Comparison of ENCODE assay signal across 26 cellular contexts in the genomic region with DNA sequence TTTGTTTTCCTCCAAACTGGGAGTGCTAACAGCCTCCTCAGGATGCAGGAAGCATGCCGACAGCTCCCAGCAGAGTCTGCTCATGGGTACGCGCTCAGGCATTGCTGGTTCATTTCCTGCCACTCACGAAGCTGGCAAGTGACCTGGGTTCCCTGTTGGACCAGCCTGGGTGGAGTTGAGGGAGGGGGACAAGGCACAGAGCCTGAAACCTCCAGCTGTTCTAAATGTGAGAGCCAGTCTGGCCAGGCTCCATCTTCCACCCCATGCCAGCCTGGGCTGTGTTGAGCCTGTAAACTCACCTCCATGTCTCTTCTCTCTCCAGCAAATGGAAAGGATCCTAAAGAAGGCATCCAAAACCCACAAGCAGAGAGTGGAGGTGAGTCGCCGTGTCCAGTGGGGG. TPM values are rescaled to one million over a fixed set of nuclear protein-coding genes. Genes with fewer than 3 reads are reported as not detected.
A peak's percentile ranks its signal among the peaks of the same experiment; 100 is the strongest.
DNase-seq lines count a peak whose midpoint lies in the region; ATAC-seq and TF ChIP-seq lines count a peak whose summit lies in the region.
"Had no signal": no experiment of that assay in that cellular context is flagged by ENCODE, and none has a peak within 500 bp of the region (broad histone marks: within the 10 kb centered on the region; RNA-seq: fewer than 3 reads in every experiment).

No MANE protein-coding gene starts in this region.

- no peak overlapping the region for H2AFZ ChIP-seq in neuronal stem cell (ENCODE audit: low read length)
- no peak overlapping the region for H2AFZ ChIP-seq in mammary epithelial cell (ENCODE audit: low read depth, low read length)

- H2BK12ac ChIP-seq in neuronal stem cell (ENCODE audit: low read length): no peak overlapping the region

- no peak overlapping the region for H2BK15ac ChIP-seq in neuronal stem cell (ENCODE audit: low read length)

- peak overlapping the region; percentile 40 for H3K23ac ChIP-seq in neuronal stem cell (ENCODE audit: low read depth, low read length, poor library complexity)

- peaks cover 35% of the 10 kb centered on the region for H3K79me2 ChIP-seq in mammary epithelial cell (ENCODE audit: insufficient read depth, low read length)

- H3K4me3 Mint-ChIP-seq in activated CD4-positive, alpha-beta T cell treated with anti-CD3 and anti-CD28 coated beads, Interleukin-2, amount 10 ng/mL, durations not matched to agents 24 days and 14 days: no peak overlapping the region
- H3K4me3 Mint-ChIP-seq: CD8-positive, alpha-beta T cell had no signal

- no peak overlapping the region for H3K9ac ChIP-seq in neuronal stem cell (ENCODE audit: low read depth, low read length, poor library complexity)
- H3K9ac ChIP-seq in mammary epithelial cell (ENCODE audit: insufficient read depth, low read length): no peak overlapping the region

- no peak for TF ChIP-seq CTCF in mammary epithelial cell (conservative IDR thresholded peaks at IDR 0.05 in 1 of 2, IDR thresholded peaks at IDR 0.05 in 1 of 2; ENCODE audit: extremely low read depth in 1 of 2, insufficient read depth in 1 of 2, low read depth in 1 of 2, low read length in 2 of 2)

- H3K18ac ChIP-seq in neuronal stem cell (ENCODE audit: low read length): no peak overlapping the region

- no peaks in the 10 kb centered on the region for H3K9me3 Mint-ChIP-seq in activated CD4-positive, alpha-beta T cell treated with anti-CD3 and anti-CD28 coated beads, Interleukin-2, amount 10 ng/mL, durations not matched to agents 24 days and 14 days
- H3K9me3 Mint-ChIP-seq: CD8-positive, alpha-beta T cell had no signal

- dilution Hi-C loops in mammary epithelial cell (cut with HindIII; ENCODE audit: low sequenced_read_pairs): loop anchor here (10.0 kb wide), 1 partner anchor 65 kb away; no protein-coding TSS in a partner anchor

- H3K27me3 ChIP-seq in neuronal stem cell (ENCODE audit: control insufficient read depth in 3 of 3, insufficient read depth in 3 of 3, low read depth in 1 of 3, low read length in 3 of 3) (no peaks in the 10 kb centered on the region), mammary epithelial cell (ENCODE audit: insufficient read depth, low read length) (no peaks in the 10 kb centered on the region)
- H3K27me3 ChIP-seq: BLaER1 treated with 17β-estradiol and CSF1 and Interleukin-3, amounts not matched to agents 10 nM and 100 nM; Peyer's patch had no signal

- no peak for DNase-seq in activated CD4-positive, alpha-beta T cell treated with anti-CD3 and anti-CD28 coated beads, Interleukin-2, amount 10 ng/mL, durations not matched to agents 24 days and 14 days
- DNase-seq in activated CD4-positive, alpha-beta T cell treated with anti-CD3 and anti-CD28 coated beads for 1 hour: no peak
- DNase-seq in left ventricle myocardium superior (no peak), left cardiac atrium (no peak), neuronal stem cell (ENCODE audit: low spot score) (no peak), 8988T (no peak), mammary epithelial cell (no peak)
- DNase-seq: Calu3; CD8-positive, alpha-beta T cell; DMS153; GOT3; HCEC 1CT; Kasumi-1; NCI-H1417; NCI-H1694 treated with DMSO at 0.1 percent for 48 hours; NCI-H2081 treated with DMSO at 0.1 percent for 48 hours; NCI-H2171 treated with DMSO at 0.1 percent for 48 hours; NCI-H524 treated with DMSO at 0.1 percent for 48 hours; NCI-H82; Peyer's patch had no signal

- H3K4me1 ChIP-seq in neuronal stem cell (ENCODE audit: control insufficient read depth in 2 of 2, insufficient read depth in 1 of 2, low read depth in 1 of 2, low read length in 2 of 2): no peaks in the 10 kb centered on the region
- H3K4me1 ChIP-seq in mammary epithelial cell (ENCODE audit: insufficient read depth, low read length): no peaks in the 10 kb centered on the region

- WGBS in neuronal stem cell (ENCODE audit: extremely low coverage in 2 of 2, insufficient read length in 2 of 2, insufficient replicate concordance in 1 of 2), 2 donors: no CpG with 5 or more reads among the region's 6 CpGs
- 92% methylated on average over 6 of the region's 6 CpGs for WGBS in mammary epithelial cell (ENCODE audit: low coverage, missing lambda C conversion rate)

- CTCF ChIA-PET in mammary epithelial cell (lab: Charles Lee; ENCODE audit: low non-redundant PET): no interaction called here

- no peak overlapping the region for H4K91ac ChIP-seq in neuronal stem cell (ENCODE audit: low read depth, low read length, poor library complexity)

- H3K4me1 Mint-ChIP-seq in activated CD4-positive, alpha-beta T cell treated with anti-CD3 and anti-CD28 coated beads, Interleukin-2, amount 10 ng/mL, durations not matched to agents 24 days and 14 days: peaks cover 17% of the 10 kb centered on the region

- no TSS peak for BruUV-seq in mammary epithelial cell (replicated peaks; lab: Mats Ljungman, UMichigan)

- no peak overlapping the region for H2BK5ac ChIP-seq in neuronal stem cell (ENCODE audit: low read length)

- H3K9me3 ChIP-seq in neuronal stem cell (replicated peaks in 1 of 2; ENCODE audit: control insufficient read depth in 2 of 2, insufficient read depth in 1 of 2, low read depth in 1 of 2, low read length in 2 of 2): peaks cover 0 to 2% of the 10 kb centered on the region in 2 donors
- no peaks in the 10 kb centered on the region for H3K9me3 ChIP-seq in mammary epithelial cell (replicated peaks; ENCODE audit: insufficient read depth, low read length)
- H3K9me3 ChIP-seq: BLaER1 treated with 17β-estradiol and CSF1 and Interleukin-3, amounts not matched to agents 10 nM and 100 nM; Peyer's patch had no signal

- H3K27ac ChIP-seq in neuronal stem cell (replicated peaks; ENCODE audit: low read length) (no peak overlapping the region), mammary epithelial cell (ENCODE audit: insufficient read depth, low read depth, low read length) (no peak overlapping the region)
- H3K27ac ChIP-seq: 22Rv1; BLaER1 treated with 17β-estradiol and CSF1 and Interleukin-3, amounts not matched to agents 10 nM and 100 nM; Peyer's patch had no signal

- no peak overlapping the region for H3K4ac ChIP-seq in neuronal stem cell (ENCODE audit: low read length)

- H3K4me3 ChIP-seq in neuronal stem cell (ENCODE audit: low read length in 2 of 2) (peak overlapping the region in 1 of 2 donors; percentile 21), mammary epithelial cell (replicated peaks in 1 of 3; ENCODE audit: insufficient read depth in 1 of 3, low read depth in 2 of 3, low read length in 3 of 3) (no peak overlapping the region)
- H3K4me3 ChIP-seq: BLaER1 treated with 17β-estradiol and CSF1 and Interleukin-3, amounts not matched to agents 10 nM and 100 nM; Peyer's patch had no signal

- H3K36me3 Mint-ChIP-seq in activated CD4-positive, alpha-beta T cell treated with anti-CD3 and anti-CD28 coated beads, Interleukin-2, amount 10 ng/mL, durations not matched to agents 24 days and 14 days (ENCODE audit: low read depth): peaks cover 52% of the 10 kb centered on the region

- ATAC-seq in left ventricle myocardium superior (peak; percentile 9), left cardiac atrium (no peak), GM21576 (IDR thresholded peaks at IDR 0.05; ENCODE audit: unreplicated experiment) (no peak)
- ATAC-seq: CD8-positive, alpha-beta T cell had no signal

- H3K36me3 ChIP-seq in neuronal stem cell (replicated peaks in 1 of 2; ENCODE audit: control insufficient read depth in 2 of 2, insufficient read depth in 2 of 2, low read length in 2 of 2): peaks cover 40 to 61% of the 10 kb centered on the region in 2 donors
- H3K36me3 ChIP-seq in mammary epithelial cell (ENCODE audit: insufficient read depth, low read length): peaks cover 20% of the 10 kb centered on the region

- H3K14ac ChIP-seq in neuronal stem cell (ENCODE audit: low read length): no peak overlapping the region

- H4K8ac ChIP-seq in neuronal stem cell (ENCODE audit: low read depth, low read length): no peak overlapping the region

- H3K27ac Mint-ChIP-seq in activated CD4-positive, alpha-beta T cell treated with anti-CD3 and anti-CD28 coated beads, Interleukin-2, amount 10 ng/mL, durations not matched to agents 24 days and 14 days: peak overlapping the region; percentile 56
- H3K27ac Mint-ChIP-seq: CD8-positive, alpha-beta T cell had no signal

- no peaks in the 10 kb centered on the region for H3K27me3 Mint-ChIP-seq in activated CD4-positive, alpha-beta T cell treated with anti-CD3 and anti-CD28 coated beads, Interleukin-2, amount 10 ng/mL, durations not matched to agents 24 days and 14 days

- in situ Hi-C loops in mammary epithelial cell (cut with MboI; ENCODE audit: low sequenced_read_pairs in 2 of 2): loop anchor here in 1 of 2 donors (25.0 kb wide), 2 partner anchors 378 to 553 kb away; partner anchors contain the start of genes CYP4F3 and OR10H1

- intact Hi-C loops in activated CD4-positive, alpha-beta T cell treated with anti-CD3 and anti-CD28 coated beads, Interleukin-2, amount 10 ng/mL, durations not matched to agents 24 days and 14 days (cut with micrococcal nuclease): no loop called here
- intact Hi-C loops in left ventricle myocardium superior (cut with micrococcal nuclease): no loop called here
- intact Hi-C loops in left cardiac atrium (cut with DNase I): no loop called here
- intact Hi-C loops in mammary epithelial cell (cut with micrococcal nuclease): no loop called here

- no peak overlapping the region for H2AK5ac ChIP-seq in neuronal stem cell (ENCODE audit: low read depth, low read length)

- no peak overlapping the region for H2BK120ac ChIP-seq in neuronal stem cell (ENCODE audit: low read depth, low read length)

- H3K4me2 ChIP-seq in neuronal stem cell (ENCODE audit: insufficient read depth, low read length, poor library complexity, severe bottlenecking): no peak overlapping the region
- H3K4me2 ChIP-seq in mammary epithelial cell (ENCODE audit: insufficient read depth, low read depth, low read length): no peak overlapping the region
- H3K4me2 ChIP-seq: BLaER1 treated with 17β-estradiol and CSF1 and Interleukin-3, amounts not matched to agents 10 nM and 100 nM had no signal

- no peaks in the 10 kb centered on the region for H4K20me1 ChIP-seq in mammary epithelial cell (ENCODE audit: insufficient read depth, low read length)

- peaks cover 7% of the 10 kb centered on the region for H3K79me1 ChIP-seq in neuronal stem cell (ENCODE audit: low read depth, low read length)

RNA-seq across cellular contexts. Expression of gene FAM32A, which starts 5.0 kb away (rescaled TPM):
- 59.2 and 65.2 TPM in 2 replicates for total RNA-seq in activated CD4-positive, alpha-beta T cell treated with anti-CD3 and anti-CD28 coated beads, Interleukin-2, amount 10 ng/mL, durations not matched to agents 24 days and 14 days
- total RNA-seq in left ventricle myocardium superior: 38.8 TPM
- 10 to 100 TPM; 41.3 to 44.1 TPM for total RNA-seq in left cardiac atrium
- polyA plus RNA-seq in neuronal stem cell (2013, experiment 1 of 2): 87.0 TPM
- polyA plus RNA-seq in neuronal stem cell (2013, experiment 2 of 2): 83.2 TPM
- total RNA-seq in mammary epithelial cell: 10 to 100 TPM; 57.3 to 59.5 TPM
- polyA plus RNA-seq in mammary epithelial cell: 90.5 TPM
- polyA minus RNA-seq in mammary epithelial cell: 28.6 TPM

RNA-seq across cellular contexts. Expression of gene AP1M1, which starts 7.5 kb away (rescaled TPM):
- 107 and 111 TPM in 2 replicates for total RNA-seq in activated CD4-positive, alpha-beta T cell treated with anti-CD3 and anti-CD28 coated beads, Interleukin-2, amount 10 ng/mL, durations not matched to agents 24 days and 14 days
- total RNA-seq in left ventricle myocardium superior: 39.1 TPM
- 10 to 100 TPM; 48.1 to 52.6 TPM for total RNA-seq in left cardiac atrium
- 44.3 TPM for polyA plus RNA-seq in neuronal stem cell (2013, experiment 1 of 2)
- 44.6 TPM for polyA plus RNA-seq in neuronal stem cell (2013, experiment 2 of 2)
- 10 to 100 TPM; 60.7 to 66.1 TPM for total RNA-seq in mammary epithelial cell
- polyA plus RNA-seq in mammary epithelial cell: 74.9 TPM
- polyA minus RNA-seq in mammary epithelial cell: 70.4 TPM

RNA-seq across cellular contexts. Expression of gene CIB3, which starts 16.9 kb away (rescaled TPM):
- not detected in 2 replicates for total RNA-seq in activated CD4-positive, alpha-beta T cell treated with anti-CD3 and anti-CD28 coated beads, Interleukin-2, amount 10 ng/mL, durations not matched to agents 24 days and 14 days
- total RNA-seq in left ventricle myocardium superior: not detected
- not detected for total RNA-seq in left cardiac atrium
- not detected for polyA plus RNA-seq in neuronal stem cell (2013, experiment 1 of 2)
- not detected for polyA plus RNA-seq in neuronal stem cell (2013, experiment 2 of 2)
- not detected for total RNA-seq in mammary epithelial cell
- not detected for polyA plus RNA-seq in mammary epithelial cell
- not detected for polyA minus RNA-seq in mammary epithelial cell
- total RNA-seq: Calu3; CD8-positive, alpha-beta T cell; G401; MCF 10A; Peyer's patch; SK-MEL-5 had no signal

RNA-seq across cellular contexts. Expression of gene HSH2D, which starts 46.7 kb away (rescaled TPM):
- total RNA-seq in activated CD4-positive, alpha-beta T cell treated with anti-CD3 and anti-CD28 coated beads, Interleukin-2, amount 10 ng/mL, durations not matched to agents 24 days and 14 days: 22.7 and 23.1 TPM in 2 replicates
- 0.37 TPM for total RNA-seq in left ventricle myocardium superior
- under 1 TPM; 0.16 to 0.56 TPM for total RNA-seq in left cardiac atrium
- 0.01 TPM for polyA plus RNA-seq in neuronal stem cell (2013, experiment 1 of 2)
- polyA plus RNA-seq in neuronal stem cell (2013, experiment 2 of 2): 0.04 TPM
- under 1 TPM; under 0.01 to 0.28 TPM for total RNA-seq in mammary epithelial cell
- 0.03 TPM for polyA plus RNA-seq in mammary epithelial cell
- not detected for polyA minus RNA-seq in mammary epithelial cell
- total RNA-seq: G401, SK-MEL-5 had no signal
